In genomic region chr1:154320882-154321608, GRCh38 we compare ENCODE assay signal across 18 cellular contexts. TPM values are rescaled to one million over a fixed set of nuclear protein-coding genes. Genes with fewer than 3 reads are reported as not detected.
DNase-seq lines count a peak whose midpoint lies in the region; ATAC-seq, FAIRE-seq and TF ChIP-seq lines count a peak whose summit lies in the region.
"Had no signal": no experiment of that assay in that cellular context is flagged by ENCODE, and none has a peak within 500 bp of the region (broad histone marks: within the 10 kb centered on the region; RNA-seq: fewer than 3 reads in every experiment).

Gene AQP10 (plus strand): TSS chr1:154321093. CDS start chr1:154321156, 63 bp downstream.

- H3K36me3 ChIP-seq in GM12878 (ENCODE audit: control insufficient read depth in 2 of 2, insufficient read depth in 2 of 2, low read length in 1 of 2) = no peaks in the 10 kb centered on the region
- H3K36me3 ChIP-seq: lower lobe of right lung had no signal

- intact Hi-C loops in GM12878 (cut with micrococcal nuclease; ENCODE audit: unreplicated experiment) = no loop called here
- intact Hi-C loops in left ventricle myocardium superior (cut with micrococcal nuclease) = no loop called here
- intact Hi-C loops in activated CD8-positive, alpha-beta T cell treated with anti-CD3 and anti-CD28 coated beads for 36 hours (cut with micrococcal nuclease) = no loop called here

- H3K4me3 ChIP-seq in GM12878 = no peak within 1 kb of the TSS
- H3K4me3 ChIP-seq: lower lobe of right lung had no signal

- BruUV-seq in GM12878 (replicated peaks; lab: Mats Ljungman, UMichigan) = no TSS peak

- ATAC-seq in GM12878 (no peak), left ventricle myocardium superior (peak; percentile 49), HG03039 (IDR thresholded peaks at IDR 0.05; ENCODE audit: unreplicated experiment) (no peak), HG03045 (IDR thresholded peaks at IDR 0.05; ENCODE audit: unreplicated experiment) (no peak)
- no peak for ATAC-seq in activated CD8-positive, alpha-beta T cell treated with anti-CD3 and anti-CD28 coated beads for 36 hours
- ATAC-seq: lower lobe of right lung, Panc1 had no signal

- no peak within 1 kb of the TSS for H3K4me3 Mint-ChIP-seq in progenitor cell of endocrine pancreas (ENCODE audit: low read depth)
- no peak within 1 kb of the TSS for H3K4me3 Mint-ChIP-seq in activated CD8-positive, alpha-beta T cell treated with anti-CD3 and anti-CD28 coated beads for 36 hours
- H3K4me3 Mint-ChIP-seq: activated CD4-positive, alpha-beta memory T cell treated with anti-CD3 and anti-CD28 coated beads for 36 hours had no signal

- peaks cover 7% of the 10 kb centered on the region for H3K27me3 Mint-ChIP-seq in progenitor cell of endocrine pancreas
- H3K27me3 Mint-ChIP-seq in activated CD8-positive, alpha-beta T cell treated with anti-CD3 and anti-CD28 coated beads for 36 hours = no peaks in the 10 kb centered on the region
- H3K27me3 Mint-ChIP-seq: activated CD4-positive, alpha-beta memory T cell treated with anti-CD3 and anti-CD28 coated beads for 36 hours had no signal

- no peak within 1 kb of the TSS for H3K27ac ChIP-seq in GM12878 (ENCODE audit: control insufficient read depth, insufficient read depth)
- H3K27ac ChIP-seq: lower lobe of right lung had no signal

- RAD21 ChIA-PET in GM12878 (lab: Charles Lee; ENCODE audit: unreplicated experiment) = no interaction called here

- no peak within 1 kb of the TSS for H2AFZ ChIP-seq in GM12878 (ENCODE audit: control insufficient read depth, low read depth, low read length)

- DNase-seq in DMS153 (lab: John Stamatoyannopoulos, UW) = peak; percentile 8
- no peak for DNase-seq in DMS153 treated with DMSO at 0.1 percent for 48 hours (lab: John Stamatoyannopoulos, UW; ENCODE audit: unreplicated experiment)
- no peak for DNase-seq in GM12878 (ENCODE audit: low read depth, low spot score)
- DNase-seq in left ventricle myocardium superior = no peak
- no peak for DNase-seq in progenitor cell of endocrine pancreas (ENCODE audit: low spot score, unreplicated experiment)
- no peak for DNase-seq in activated CD8-positive, alpha-beta T cell treated with anti-CD3 and anti-CD28 coated beads for 36 hours
- DNase-seq: 8988T; activated CD4-positive, alpha-beta memory T cell treated with anti-CD3 and anti-CD28 coated beads for 36 hours; activated effector memory CD4-positive, alpha-beta T cell treated with anti-CD3 and anti-CD28 coated beads, Interleukin-2, amount 50 U/mL, for 16 hours; CD4-positive, CD25-positive, alpha-beta regulatory T cell; lower lobe of right lung; NCI-H510A treated with DMSO at 0.1 percent for 48 hours; stimulated activated CD4-positive, alpha-beta T cell treated with anti-CD3 and anti-CD28 coated beads, Interleukin-12 subunit alpha, Interleukin-12 subunit beta, amount 100 ng/mL, for 4 hours; substantia nigra had no signal

- TF ChIP-seq EP300 in GM12878 (IDR thresholded peaks at IDR 0.05; ENCODE audit: borderline replicate concordance in 1 of 2, control insufficient read depth in 1 of 2, low read depth in 2 of 2, low read length in 2 of 2) = no peak

- SMC1A ChIA-PET in GM12878 (lab: Charles Lee; ENCODE audit: uncharacterized antibody, unreplicated experiment) = interaction anchor here (0.6 kb wide), 1 partner anchor 12 kb away, joined by 3 read pairs; no protein-coding TSS in a partner anchor

- no peaks in the 10 kb centered on the region for H3K36me3 Mint-ChIP-seq in progenitor cell of endocrine pancreas (ENCODE audit: insufficient read depth)
- no peaks in the 10 kb centered on the region for H3K36me3 Mint-ChIP-seq in activated CD8-positive, alpha-beta T cell treated with anti-CD3 and anti-CD28 coated beads for 36 hours (ENCODE audit: low read depth)

- WGBS in GM12878 (ENCODE audit: insufficient coverage, insufficient replicate concordance, low lambda C conversion rate, missing lambda C conversion rate) = 29% methylated on average over 9 of the region's 9 CpGs

- CTCF ChIA-PET in GM12878 (lab: Yijun Ruan, JAX) = interaction anchor here (1.0 to 6.7 kb wide), 2 partner anchors 13 to 14 kb away, joined by 5 to 104 read pairs; no protein-coding TSS in a partner anchor
- CTCF ChIA-PET in activated CD8-positive, alpha-beta T cell treated with anti-CD3 and anti-CD28 coated beads for 36 hours (lab: Charles Lee) = interaction anchor here (1.9 kb wide), 1 partner anchor 14 kb away, joined by 7 read pairs; no protein-coding TSS in a partner anchor

- H3K4me2 ChIP-seq in GM12878 (ENCODE audit: control insufficient read depth, insufficient read depth) = no peak within 1 kb of the TSS

- H3K9me3 Mint-ChIP-seq in progenitor cell of endocrine pancreas (ENCODE audit: low read depth) = peaks cover 4% of the 10 kb centered on the region
- peaks cover 4% of the 10 kb centered on the region for H3K9me3 Mint-ChIP-seq in activated CD8-positive, alpha-beta T cell treated with anti-CD3 and anti-CD28 coated beads for 36 hours

- FAIRE-seq in GM12878 (lab: Jason Lieb, UNC) = peak; percentile 23

- POLR2A ChIA-PET in GM12878 (lab: Charles Lee) = interaction anchor here (0.6 to 0.7 kb wide), 2 partner anchors 95 to 118 kb away, joined by 3 to 4 read pairs; no protein-coding TSS in a partner anchor
- POLR2A ChIA-PET in activated CD8-positive, alpha-beta T cell treated with anti-CD3 and anti-CD28 coated beads for 36 hours (lab: Charles Lee) = no interaction called here

- no peak within 1 kb of the TSS for H3K9ac ChIP-seq in GM12878 (ENCODE audit: control insufficient read depth, insufficient read depth, low read length)

- H4K20me1 ChIP-seq in GM12878 (ENCODE audit: control insufficient read depth, insufficient read depth) = no peaks in the 10 kb centered on the region

- H3K4me1 Mint-ChIP-seq in progenitor cell of endocrine pancreas (ENCODE audit: low read depth) = peaks cover 11% of the 10 kb centered on the region
- H3K4me1 Mint-ChIP-seq in activated CD8-positive, alpha-beta T cell treated with anti-CD3 and anti-CD28 coated beads for 36 hours (ENCODE audit: low read depth) = peaks cover 7% of the 10 kb centered on the region

- TF ChIP-seq RAD21 in GM12878 (IDR thresholded peaks at IDR 0.05; ENCODE audit: insufficient read depth, low read depth, low read length) = no peak

- H3K79me2 ChIP-seq in GM12878 (ENCODE audit: control insufficient read depth, insufficient read depth, low read length) = peaks cover 2% of the 10 kb centered on the region; the same call in 1 of the 2 replicates

- peaks cover 0 to 3% of the 10 kb centered on the region in 2 experiments; a peak in 1 of 4 replicates for H3K27me3 ChIP-seq in GM12878 (replicated peaks in 1 of 2; ENCODE audit: control insufficient read depth in 2 of 2, insufficient read depth in 2 of 2, low read length in 1 of 2)

- peak within 1 kb of the TSS; percentile 72 for H3K27ac Mint-ChIP-seq in progenitor cell of endocrine pancreas
- no peak within 1 kb of the TSS for H3K27ac Mint-ChIP-seq in activated CD8-positive, alpha-beta T cell treated with anti-CD3 and anti-CD28 coated beads for 36 hours
- H3K27ac Mint-ChIP-seq: activated CD4-positive, alpha-beta memory T cell treated with anti-CD3 and anti-CD28 coated beads for 36 hours; CD4-positive, CD25-positive, alpha-beta regulatory T cell had no signal

- H3K9me3 ChIP-seq in GM12878 (replicated peaks; ENCODE audit: control insufficient read depth, insufficient read depth, low read length) = no peaks in the 10 kb centered on the region

- no peak for TF ChIP-seq POLR2A in GM12878 (IDR thresholded peaks at IDR 0.05; ENCODE audit: low read depth, low read length)

- peaks cover 2% of the 10 kb centered on the region; the same call in 1 of the 2 replicates for H3K4me1 ChIP-seq in GM12878 (ENCODE audit: control insufficient read depth, insufficient read depth, low read length)

- TF ChIP-seq CTCF in GM12878 (IDR thresholded peaks at IDR 0.05 in 2 of 3, conservative IDR thresholded peaks at IDR 0.05 in 1 of 3; ENCODE audit: control insufficient read depth in 2 of 3, extremely low read depth in 1 of 3, insufficient read depth in 1 of 3, low read depth in 3 of 3, low read length in 3 of 3) (no peak), progenitor cell of endocrine pancreas (IDR thresholded peaks at IDR 0.05; ENCODE audit: unreplicated experiment) (no peak)
- no peak for TF ChIP-seq CTCF in activated CD8-positive, alpha-beta T cell treated with anti-CD3 and anti-CD28 coated beads for 36 hours (IDR thresholded peaks at IDR 0.05)

- in situ Hi-C loops in GM12878 (cut with MboI) = no loop called here

TF ChIP-seq in GM12878, 131 proteins besides CTCF, POLR2A, EP300 and RAD21 (continues in another document):
- TF ChIP-seq PAX5 (IDR thresholded peaks at IDR 0.05; ENCODE audit: borderline replicate concordance, low read depth, low read length) (no peak), ETV6 (conservative IDR thresholded peaks at IDR 0.05 in 1 of 2, IDR thresholded peaks at IDR 0.05 in 1 of 2; ENCODE audit: borderline replicate concordance in 1 of 2, low read depth in 1 of 2) (no peak), POLR2AphosphoS2 (IDR thresholded peaks at IDR 0.05; ENCODE audit: low read depth, low read length) (no peak), SREBF2 (IDR thresholded peaks at IDR 0.05; ENCODE audit: low read length) (no peak)

RNA-seq across cellular contexts. Expression of gene AQP10, which starts in this region (rescaled TPM):
- total RNA-seq in GM12878 (2013; cell fraction: nucleolus; rRNA removed) = not detected in 2 replicates
- total RNA-seq in GM12878 (2014; rRNA removed) (not detected in 2 replicates), GM12878 (2014; rRNA removed; fragmentation: Illumina TruSeq; extraction: Trizol) (not detected in 2 replicates), GM12878 (2021) (not detected in 2 replicates), left ventricle myocardium superior (0.27 TPM), progenitor cell of endocrine pancreas (0.64 and 0.96 TPM in 2 replicates)
- polyA plus RNA-seq in GM12878 (2011; ENCODE audit: low read depth) = not detected
- polyA plus RNA-seq in GM12878 (2011; rRNA removed) (not detected in 2 replicates), GM12878 (2014; fragmentation: Illumina TruSeq; extraction: Trizol) (not detected in 2 replicates), GM12878 (2014; fragmentation: Nextera tagmentation; extraction: Ambion mirVana) (not detected), GM12878 (2014; rRNA removed) (not detected in 2 replicates), GM12878 (2016; fragmentation: Nextera tagmentation; extraction: Ambion mirVana) (not detected)
- polyA plus RNA-seq in GM12878 (2011; cell fraction: cytosol; rRNA removed) = not detected in 2 replicates
- polyA plus RNA-seq in GM12878 (2011; cell fraction: nucleus; rRNA removed) = not detected in 2 replicates
- not detected in 2 replicates for polyA plus RNA-seq in GM12878 (2012)
- not detected in 2 replicates for polyA minus RNA-seq in GM12878 (2011; rRNA and poly(A)+ RNA removed)
- not detected in 2 replicates for polyA minus RNA-seq in GM12878 (2011; cell fraction: cytosol; rRNA and poly(A)+ RNA removed)
- not detected in 2 replicates for polyA minus RNA-seq in GM12878 (2011; cell fraction: nucleus; rRNA and poly(A)+ RNA removed)
- under 1 TPM in 1 of 2 experiments, not detected in 1; 0.14 TPM for total RNA-seq in activated CD8-positive, alpha-beta T cell treated with anti-CD3 and anti-CD28 coated beads for 36 hours
- total RNA-seq: activated CD4-positive, alpha-beta memory T cell treated with anti-CD3 and anti-CD28 coated beads for 36 hours; osteoblast had no signal
- polyA plus RNA-seq: CD4-positive, CD25-positive, alpha-beta regulatory T cell had no signal

Comparison
In these comparisons a context has a peak if more than half of its experiments do, and no peak if none do; other contexts are left out.
1. Peak in ATAC-seq in left ventricle myocardium superior; RNA of the gene not detected or under 1 TPM.